19 cellular contexts compared by ENCODE assay signal in the genomic region with DNA sequence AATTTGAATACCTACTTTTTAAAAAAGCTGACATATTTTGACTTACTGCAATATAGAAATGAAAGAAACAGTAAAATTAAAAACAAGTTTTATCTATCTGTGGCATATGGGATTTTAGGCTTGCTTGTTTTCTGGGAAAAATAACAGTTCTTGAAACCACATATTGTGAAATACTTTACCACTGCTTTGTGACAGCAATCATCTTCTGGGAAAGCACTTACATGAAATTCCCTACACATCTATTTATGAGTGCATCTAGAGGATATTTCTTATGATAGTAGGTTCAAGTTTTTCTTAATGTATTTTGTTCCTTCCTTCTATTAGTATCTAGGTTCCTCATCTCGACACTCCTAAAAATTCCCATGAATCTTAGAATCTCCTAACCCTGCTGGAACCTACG.
DNase-seq lines count a peak whose midpoint lies in the region; ATAC-seq and TF ChIP-seq lines count a peak whose summit lies in the region.
"Had no signal": no experiment of that assay in that cellular context is flagged by ENCODE, and none has a peak within 500 bp of the region (broad histone marks: within the 10 kb centered on the region; RNA-seq: fewer than 3 reads in every experiment).

No MANE protein-coding gene starts in this region.

- no peaks in the 10 kb centered on the region for H3F3A ChIP-seq in neural progenitor cell (ENCODE audit: low read depth)

- H3K9me3 Mint-ChIP-seq in stimulated activated naive CD8-positive, alpha-beta T cell treated with anti-CD3 and anti-CD28 coated beads, Interleukin-15, Interleukin-2, amounts not matched to agents 100 ng/mL and 50 ng/mL, for 24 hours, result no peaks in the 10 kb centered on the region
- H3K9me3 Mint-ChIP-seq in activated CD4-positive, alpha-beta memory T cell treated with anti-CD3 and anti-CD28 coated beads for 36 hours, result peaks cover 4% of the 10 kb centered on the region
- H3K9me3 Mint-ChIP-seq in neural progenitor cell, result no peaks in the 10 kb centered on the region

- TF ChIP-seq CTCF in fibroblast of lung (conservative IDR thresholded peaks at IDR 0.05 in 1 of 2, IDR thresholded peaks at IDR 0.05 in 1 of 2; ENCODE audit: low read depth in 1 of 2, low read length in 2 of 2) (no peak), coronary artery (IDR thresholded peaks at IDR 0.05) (no peak), neural progenitor cell (IDR thresholded peaks at IDR 0.05) (no peak)

- peaks cover 65% of the 10 kb centered on the region for H3K36me3 Mint-ChIP-seq in stimulated activated naive CD8-positive, alpha-beta T cell treated with anti-CD3 and anti-CD28 coated beads, Interleukin-15, Interleukin-2, amounts not matched to agents 100 ng/mL and 50 ng/mL, for 24 hours (ENCODE audit: low read depth)
- peaks cover 25% of the 10 kb centered on the region for H3K36me3 Mint-ChIP-seq in activated CD4-positive, alpha-beta memory T cell treated with anti-CD3 and anti-CD28 coated beads for 36 hours
- H3K36me3 Mint-ChIP-seq in neural progenitor cell, result peaks cover 24% of the 10 kb centered on the region

- H3K27me3 ChIP-seq in fibroblast of lung (ENCODE audit: control insufficient read depth, insufficient read depth, low read length), result no peaks in the 10 kb centered on the region
- no peaks in the 10 kb centered on the region for H3K27me3 ChIP-seq in neural progenitor cell
- H3K27me3 ChIP-seq: heart right ventricle, tibial artery had no signal

- H4K20me1 ChIP-seq in fibroblast of lung (ENCODE audit: control insufficient read depth, extremely low read depth, insufficient read depth, low read length), result no peaks in the 10 kb centered on the region
- H4K20me1 ChIP-seq in neural progenitor cell (ENCODE audit: low read depth), result no peaks in the 10 kb centered on the region

- ATAC-seq in stimulated activated naive CD8-positive, alpha-beta T cell treated with anti-CD3 and anti-CD28 coated beads, Interleukin-15, Interleukin-2, amounts not matched to agents 100 U/mL and 50 U/mL, for 24 hours, result no peak
- ATAC-seq in SK-N-SH treated with all-trans-retinoic acid at 6 μM for 48 hours, result no peak
- ATAC-seq: HCT116, heart right ventricle had no signal

- H3K27ac Mint-ChIP-seq in stimulated activated naive CD8-positive, alpha-beta T cell treated with anti-CD3 and anti-CD28 coated beads, Interleukin-15, Interleukin-2, amounts not matched to agents 100 ng/mL and 50 ng/mL, for 24 hours, result peak overlapping the region; percentile 6
- peak overlapping the region; percentile 83 for H3K27ac Mint-ChIP-seq in activated CD4-positive, alpha-beta memory T cell treated with anti-CD3 and anti-CD28 coated beads for 36 hours
- no peak overlapping the region for H3K27ac Mint-ChIP-seq in neural progenitor cell

- H3K27ac ChIP-seq in fibroblast of lung (ENCODE audit: insufficient read depth, low read length), result no peak overlapping the region
- H3K27ac ChIP-seq in coronary artery, result no peak overlapping the region
- no peak overlapping the region for H3K27ac ChIP-seq in neural progenitor cell
- H3K27ac ChIP-seq: HL-60, tibial artery had no signal

- H3K4me3 Mint-ChIP-seq in stimulated activated naive CD8-positive, alpha-beta T cell treated with anti-CD3 and anti-CD28 coated beads, Interleukin-15, Interleukin-2, amounts not matched to agents 100 ng/mL and 50 ng/mL, for 24 hours, result no peak overlapping the region
- H3K4me3 Mint-ChIP-seq in activated CD4-positive, alpha-beta memory T cell treated with anti-CD3 and anti-CD28 coated beads for 36 hours, result no peak overlapping the region
- H3K4me3 Mint-ChIP-seq in neural progenitor cell, result no peak overlapping the region

- H3K9me3 ChIP-seq in fibroblast of lung (ENCODE audit: control insufficient read depth, insufficient read depth, low read depth, low read length) (no peaks in the 10 kb centered on the region), neural progenitor cell (ENCODE audit: low read depth) (no peaks in the 10 kb centered on the region)
- H3K9me3 ChIP-seq: tibial artery had no signal

- H3K4me1 ChIP-seq in fibroblast of lung (ENCODE audit: control insufficient read depth, extremely low read depth, insufficient read depth, low read length), result no peaks in the 10 kb centered on the region
- no peaks in the 10 kb centered on the region for H3K4me1 ChIP-seq in neural progenitor cell

- POLR2A ChIA-PET in activated CD4-positive, alpha-beta memory T cell treated with anti-CD3 and anti-CD28 coated beads for 36 hours (lab: Charles Lee), result interaction anchor here (1.7 kb wide), 1 partner anchor 11 kb away, joined by 6 read pairs; no protein-coding TSS in a partner anchor

- H2AFZ ChIP-seq in fibroblast of lung (ENCODE audit: low read length) (no peak overlapping the region), neural progenitor cell (replicated peaks) (no peak overlapping the region)

- H3K4me3 ChIP-seq in fibroblast of lung (replicated peaks in 1 of 4; ENCODE audit: control extremely low read depth in 1 of 4, insufficient read depth in 1 of 4, low read depth in 3 of 4, low read length in 4 of 4) (no peak overlapping the region), coronary artery (no peak overlapping the region), neural progenitor cell (no peak overlapping the region)
- H3K4me3 ChIP-seq: heart right ventricle, tibial artery had no signal

- H3K4me1 Mint-ChIP-seq in stimulated activated naive CD8-positive, alpha-beta T cell treated with anti-CD3 and anti-CD28 coated beads, Interleukin-15, Interleukin-2, amounts not matched to agents 100 ng/mL and 50 ng/mL, for 24 hours (ENCODE audit: low read depth), result peaks cover 47% of the 10 kb centered on the region
- H3K4me1 Mint-ChIP-seq in activated CD4-positive, alpha-beta memory T cell treated with anti-CD3 and anti-CD28 coated beads for 36 hours (ENCODE audit: low read depth), result peaks cover 41% of the 10 kb centered on the region
- H3K4me1 Mint-ChIP-seq in neural progenitor cell, result no peaks in the 10 kb centered on the region

- no peak for DNase-seq in stimulated activated naive CD8-positive, alpha-beta T cell treated with anti-CD3 and anti-CD28 coated beads, Interleukin-15, Interleukin-2, amounts not matched to agents 100 U/mL and 50 U/mL, for 24 hours
- DNase-seq in activated CD4-positive, alpha-beta memory T cell treated with anti-CD3 and anti-CD28 coated beads for 36 hours, result no peak
- DNase-seq in fibroblast of lung (ENCODE audit: low read depth in 2 of 2), result peak; percentile 53 to 86
- no peak for DNase-seq in coronary artery (ENCODE audit: low spot score)
- no peak for DNase-seq in neural progenitor cell (ENCODE audit: low spot score)
- DNase-seq in germinal center (ENCODE audit: low spot score), result no peak
- DNase-seq: activated CD4-positive, CD25-positive, alpha-beta regulatory T cell treated with anti-CD3 and anti-CD28 coated beads, Interleukin-2, amount 50 U/mL, for 72 hours; C1 segment of cervical spinal cord; caudate nucleus; DND-41; heart right ventricle; kidney glomerular epithelial cell; NCI-H2029; NCI-H69; tibial artery had no signal

- H3K79me2 ChIP-seq in fibroblast of lung (ENCODE audit: control insufficient read depth, insufficient read depth, low read length), result no peaks in the 10 kb centered on the region
- H3K79me2 ChIP-seq in neural progenitor cell (ENCODE audit: low read depth), result no peaks in the 10 kb centered on the region

- H3K36me3 ChIP-seq in fibroblast of lung (ENCODE audit: control insufficient read depth, insufficient read depth, low read length), result no peaks in the 10 kb centered on the region
- H3K36me3 ChIP-seq in neural progenitor cell, result peaks cover 29% of the 10 kb centered on the region

- no peak overlapping the region for H3K9ac ChIP-seq in fibroblast of lung (ENCODE audit: insufficient read depth, low read length)
- no peak overlapping the region for H3K9ac ChIP-seq in neural progenitor cell

- no peak overlapping the region for H3K4me2 ChIP-seq in fibroblast of lung (ENCODE audit: extremely low read depth, insufficient read depth, low read length)
- no peak overlapping the region for H3K4me2 ChIP-seq in neural progenitor cell

- CTCF ChIA-PET in activated CD4-positive, alpha-beta memory T cell treated with anti-CD3 and anti-CD28 coated beads for 36 hours (lab: Charles Lee), result interaction anchor here (1.5 kb wide), 1 partner anchor 10 kb away, joined by 3 read pairs; no protein-coding TSS in a partner anchor

- intact Hi-C loops in activated CD4-positive, alpha-beta memory T cell treated with anti-CD3 and anti-CD28 coated beads for 36 hours (cut with micrococcal nuclease), result loop anchor here (1.0 kb wide), 2 partner anchors 11 to 112 kb away; no protein-coding TSS in a partner anchor

- H3K27me3 Mint-ChIP-seq in stimulated activated naive CD8-positive, alpha-beta T cell treated with anti-CD3 and anti-CD28 coated beads, Interleukin-15, Interleukin-2, amounts not matched to agents 100 ng/mL and 50 ng/mL, for 24 hours, result no peaks in the 10 kb centered on the region
- H3K27me3 Mint-ChIP-seq in activated CD4-positive, alpha-beta memory T cell treated with anti-CD3 and anti-CD28 coated beads for 36 hours, result no peaks in the 10 kb centered on the region
- no peaks in the 10 kb centered on the region for H3K27me3 Mint-ChIP-seq in neural progenitor cell (ENCODE audit: insufficient read depth, low read depth)

TF ChIP-seq in SK-N-SH treated with all-trans-retinoic acid at 6 μM for 48 hours, 23 proteins besides CTCF, POLR2A, EP300 and RAD21 (continues in another document):
- TF ChIP-seq TCF4 (CRISPR knock-in tag; IDR thresholded peaks at IDR 0.05; ENCODE audit: borderline replicate concordance), result no peak
- TF ChIP-seq, protein P1, sequence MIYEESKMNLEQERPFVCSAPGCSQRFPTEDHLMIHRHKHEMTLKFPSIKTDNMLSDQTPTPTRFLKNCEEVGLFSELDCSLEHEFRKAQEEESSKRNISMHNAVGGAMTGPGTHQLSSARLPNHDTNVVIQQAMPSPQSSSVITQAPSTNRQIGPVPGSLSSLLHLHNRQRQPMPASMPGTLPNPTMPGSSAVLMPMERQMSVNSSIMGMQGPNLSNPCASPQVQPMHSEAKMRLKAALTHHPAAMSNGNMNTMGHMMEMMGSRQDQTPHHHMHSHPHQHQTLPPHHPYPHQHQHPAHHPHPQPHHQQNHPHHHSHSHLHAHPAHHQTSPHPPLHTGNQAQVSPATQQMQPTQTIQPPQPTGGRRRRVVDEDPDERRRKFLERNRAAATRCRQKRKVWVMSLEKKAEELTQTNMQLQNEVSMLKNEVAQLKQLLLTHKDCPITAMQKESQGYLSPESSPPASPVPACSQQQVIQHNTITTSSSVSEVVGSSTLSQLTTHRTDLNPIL (CRISPR knock-in tag; IDR thresholded peaks at IDR 0.05; ENCODE audit: low read depth), result no peak

Comparison
In these comparisons a context has a peak if more than half of its experiments do, and no peak if none do; other contexts are left out.
1. DNase-seq: peak in fibroblast of lung (2 of 2); none in stimulated activated naive CD8-positive, alpha-beta T cell treated with anti-CD3 and anti-CD28 coated beads, Interleukin-15, Interleukin-2, amounts not matched to agents 100 U/mL and 50 U/mL, for 24 hours (single experiment), activated CD4-positive, alpha-beta memory T cell treated with anti-CD3 and anti-CD28 coated beads for 36 hours (single experiment), coronary artery (single experiment), neural progenitor cell (single experiment) and germinal center (single experiment).